ENCODE assay signal across 8 cellular contexts in genomic region chr2:25341031-25341727, GRCh38.
DNase-seq lines count a peak whose midpoint lies in the region; ATAC-seq and TF ChIP-seq lines count a peak whose summit lies in the region.

No MANE protein-coding gene starts in this region.

- ATAC-seq in HG02623 (IDR thresholded peaks at IDR 0.05; ENCODE audit: unreplicated experiment) (peak; percentile 22), RWPE2 (ENCODE audit: low read depth) (no peak)

- peak; percentile 43 for DNase-seq in stimulated activated CD4-positive, alpha-beta T cell treated with anti-CD3 and anti-CD28 coated beads, Interleukin-12 subunit alpha, Interleukin-12 subunit beta, amount 100 ng/mL, for 4 hours
- DNase-seq in stimulated activated CD4-positive, alpha-beta T cell treated with anti-CD3 and anti-CD28 coated beads, Interleukin-4, amount 100 ng/mL, for 24 hours: no peak
- DNase-seq in RWPE2 (ENCODE audit: low spot score): no peak
- peak; percentile 33 to 57 for DNase-seq in erythroblast (lab: John Stamatoyannopoulos, UW)
- DNase-seq in retinal pigment epithelial cell (ENCODE audit: low read depth): no peak
- no peak for DNase-seq in effector CD8-positive, alpha-beta T cell (lab: John Stamatoyannopoulos, UW)
- DNase-seq in effector memory CD4-positive, alpha-beta T cell: no peak

- H3K27me3 ChIP-seq in RWPE2 (ENCODE audit: insufficient read depth, poor library complexity, severe bottlenecking): no peaks in the 10 kb centered on the region
- H3K27me3 ChIP-seq in effector memory CD4-positive, alpha-beta T cell (replicated peaks; ENCODE audit: control insufficient read depth, insufficient read depth, low read length, poor library complexity, severe bottlenecking): no peaks in the 10 kb centered on the region

- no peak for TF ChIP-seq POLR2A in erythroblast (IDR thresholded peaks at IDR 0.05; ENCODE audit: low read length)

- H3K36me3 ChIP-seq in RWPE2 (ENCODE audit: low read depth): no peaks in the 10 kb centered on the region
- no peaks in the 10 kb centered on the region for H3K36me3 ChIP-seq in effector memory CD4-positive, alpha-beta T cell (ENCODE audit: control insufficient read depth, insufficient read depth, low read length)

- peak overlapping the region; percentile 83 for H3K4me3 ChIP-seq in RWPE2 (ENCODE audit: severe bottlenecking)
- H3K4me3 ChIP-seq in retinal pigment epithelial cell (ENCODE audit: low read length): peak overlapping the region; percentile 54
- no peak overlapping the region for H3K4me3 ChIP-seq in effector memory CD4-positive, alpha-beta T cell (ENCODE audit: insufficient read depth, low read depth, low read length, poor library complexity, severe bottlenecking)

- H3K4me1 ChIP-seq in RWPE2 (ENCODE audit: insufficient read depth, poor library complexity, severe bottlenecking): no peaks in the 10 kb centered on the region
- peaks cover 32% of the 10 kb centered on the region for H3K4me1 ChIP-seq in effector memory CD4-positive, alpha-beta T cell (ENCODE audit: control insufficient read depth, insufficient read depth, low read length, poor library complexity, severe bottlenecking)

- TF ChIP-seq CTCF in RWPE2 (IDR thresholded peaks at IDR 0.05; ENCODE audit: poor library complexity, severe bottlenecking) (no peak), retinal pigment epithelial cell (conservative IDR thresholded peaks at IDR 0.05; ENCODE audit: low read depth, low read length) (no peak)

- H3K9me3 ChIP-seq in RWPE2 (ENCODE audit: severe bottlenecking): no peaks in the 10 kb centered on the region
- H3K9me3 ChIP-seq in effector memory CD4-positive, alpha-beta T cell (ENCODE audit: control insufficient read depth, low read length): no peaks in the 10 kb centered on the region

- peak overlapping the region; percentile 10 for H3K27ac ChIP-seq in RWPE2 (ENCODE audit: poor library complexity, severe bottlenecking)
- H3K27ac ChIP-seq in effector memory CD4-positive, alpha-beta T cell (ENCODE audit: insufficient read depth, low read length, poor library complexity, severe bottlenecking): no peak overlapping the region

Comparison
In these comparisons a context has a peak if more than half of its experiments do, and no peak if none do; other contexts are left out.
1. DNase-seq: peak in stimulated activated CD4-positive, alpha-beta T cell treated with anti-CD3 and anti-CD28 coated beads, Interleukin-12 subunit alpha, Interleukin-12 subunit beta, amount 100 ng/mL, for 4 hours (single experiment) and erythroblast (2 of 2); none in stimulated activated CD4-positive, alpha-beta T cell treated with anti-CD3 and anti-CD28 coated beads, Interleukin-4, amount 100 ng/mL, for 24 hours (single experiment), RWPE2 (single experiment), retinal pigment epithelial cell (single experiment), effector CD8-positive, alpha-beta T cell (single experiment) and effector memory CD4-positive, alpha-beta T cell (0 of 3).